In the genomic region with DNA sequence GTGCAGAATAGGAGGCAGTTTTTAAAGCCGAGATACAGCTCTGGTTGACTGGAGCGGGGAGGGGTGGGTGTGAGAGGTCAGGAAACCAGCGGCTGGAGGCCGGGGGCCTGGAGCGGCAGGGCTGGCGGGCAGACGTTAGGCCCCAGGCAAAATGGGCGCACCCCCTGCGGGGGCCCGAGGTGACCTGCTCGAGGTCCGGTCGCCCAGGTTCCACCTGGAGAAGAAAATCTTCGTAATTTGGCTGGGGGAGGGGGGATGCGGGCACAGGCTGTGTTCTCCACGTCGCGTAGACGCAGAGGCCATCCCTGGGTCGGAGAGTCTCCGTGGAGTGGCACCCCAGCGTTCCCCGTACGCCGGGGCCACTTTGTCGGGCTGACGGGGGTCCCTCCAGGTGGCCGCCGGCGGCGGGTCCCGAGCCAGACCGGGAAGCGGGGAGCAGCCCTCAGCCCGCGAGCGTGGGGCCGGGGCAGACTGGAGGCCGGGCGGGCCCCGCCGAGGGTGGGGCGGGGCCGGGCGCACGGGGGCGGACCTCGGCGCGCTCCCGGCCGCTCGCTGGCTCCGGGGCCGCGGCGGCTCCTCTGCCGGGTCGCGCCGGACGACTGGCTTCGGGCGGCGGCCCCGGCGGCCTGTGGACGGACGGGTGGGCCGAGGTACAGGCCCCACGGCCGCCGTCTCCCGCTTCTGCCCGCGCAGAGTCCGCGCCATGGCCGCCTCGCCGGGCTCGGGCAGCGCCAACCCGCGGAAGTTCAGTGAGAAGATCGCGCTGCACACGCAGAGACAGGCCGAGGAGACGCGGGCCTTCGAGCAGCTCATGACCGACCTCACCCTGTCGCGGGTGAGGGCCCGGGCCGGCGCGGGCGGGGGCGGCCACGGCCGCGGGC, we compare ENCODE assay signal across 8 cellular contexts. TPM values are rescaled to one million over a fixed set of nuclear protein-coding genes. Genes with fewer than 3 reads are reported as not detected.
DNase-seq lines count a peak whose midpoint lies in the region; ATAC-seq and TF ChIP-seq lines count a peak whose summit lies in the region.

A gene with protein sequence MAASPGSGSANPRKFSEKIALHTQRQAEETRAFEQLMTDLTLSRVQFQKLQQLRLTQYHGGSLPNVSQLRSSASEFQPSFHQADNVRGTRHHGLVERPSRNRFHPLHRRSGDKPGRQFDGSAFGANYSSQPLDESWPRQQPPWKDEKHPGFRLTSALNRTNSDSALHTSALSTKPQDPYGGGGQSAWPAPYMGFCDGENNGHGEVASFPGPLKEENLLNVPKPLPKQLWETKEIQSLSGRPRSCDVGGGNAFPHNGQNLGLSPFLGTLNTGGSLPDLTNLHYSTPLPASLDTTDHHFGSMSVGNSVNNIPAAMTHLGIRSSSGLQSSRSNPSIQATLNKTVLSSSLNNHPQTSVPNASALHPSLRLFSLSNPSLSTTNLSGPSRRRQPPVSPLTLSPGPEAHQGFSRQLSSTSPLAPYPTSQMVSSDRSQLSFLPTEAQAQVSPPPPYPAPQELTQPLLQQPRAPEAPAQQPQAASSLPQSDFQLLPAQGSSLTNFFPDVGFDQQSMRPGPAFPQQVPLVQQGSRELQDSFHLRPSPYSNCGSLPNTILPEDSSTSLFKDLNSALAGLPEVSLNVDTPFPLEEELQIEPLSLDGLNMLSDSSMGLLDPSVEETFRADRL (plus strand): TSS at position 555 of the 881 bp plus-strand sequence. CDS start 149 bp downstream, at position 704.

- no peaks in the 10 kb centered on the region for H3K4me1 ChIP-seq in BE2C
- peaks cover 15% of the 10 kb centered on the region for H3K4me1 ChIP-seq in Panc1 (ENCODE audit: control insufficient read depth, insufficient read depth, low read length)
- peaks cover 12 to 41% of the 10 kb centered on the region in 2 donors for H3K4me1 ChIP-seq in thoracic aorta (ENCODE audit: control insufficient read depth in 1 of 2, low read depth in 2 of 2)

- peak within 1 kb of the TSS; percentile 95 for H3K4me3 Mint-ChIP-seq in nephron progenitor cell

- ATAC-seq in GM19025 (IDR thresholded peaks at IDR 0.05; ENCODE audit: low read depth, unreplicated experiment) (peak; percentile 81), HG03175 (IDR thresholded peaks at IDR 0.05; ENCODE audit: unreplicated experiment) (peak; percentile 72), Panc1 (peak; percentile 95), thoracic aorta (ENCODE audit: insufficient number of reproducible peaks, low FRiP score, low read depth) (peak; percentile 69)

- H3K27ac ChIP-seq in Panc1 (ENCODE audit: low read length) (peak within 1 kb of the TSS; percentile 44), thoracic aorta (peak within 1 kb of the TSS; percentile 81 to 92)

- peaks cover 11% of the 10 kb centered on the region for H3K36me3 Mint-ChIP-seq in nephron progenitor cell (ENCODE audit: low read depth)

- no peaks in the 10 kb centered on the region for H3K9me3 ChIP-seq in BE2C
- H3K9me3 ChIP-seq in Panc1 (ENCODE audit: control insufficient read depth, insufficient read depth, low read depth, low read length) = no peaks in the 10 kb centered on the region
- H3K9me3 ChIP-seq in thoracic aorta = no peaks in the 10 kb centered on the region

- H3K4me1 Mint-ChIP-seq in nephron progenitor cell = peaks cover 56% of the 10 kb centered on the region

- peak within 1 kb of the TSS; percentile 93 for H3K4me3 ChIP-seq in BE2C (ENCODE audit: low read depth, low read length)
- H3K4me3 ChIP-seq in Panc1 (ENCODE audit: low read depth in 2 of 2, low read length in 2 of 2) = peak within 1 kb of the TSS; percentile 64 to 90
- peak within 1 kb of the TSS; percentile 85 for H3K4me3 ChIP-seq in fibroblast of pulmonary artery (replicated peaks; ENCODE audit: low read depth, low read length)
- peak within 1 kb of the TSS; percentile 92 for H3K4me3 ChIP-seq in thoracic aorta

- BruUV-seq in Panc1 (replicated peaks; lab: Mats Ljungman, UMichigan) = no TSS peak

- DNase-seq in BE2C (peak; percentile 66), Panc1 (ENCODE audit: low read depth, low spot score) (no peak), fibroblast of pulmonary artery (ENCODE audit: low read depth) (peak; percentile 50), nephron progenitor cell (peak; percentile 64), thoracic aorta (ENCODE audit: low spot score) (no peak)
- peak; percentile 39 for DNase-seq in activated T-helper 9 cell treated with anti-CD3 and anti-CD28 coated beads, Interleukin-2, amount 50 U/mL, for 16 hours (ENCODE audit: low read depth)

- H3K9me3 Mint-ChIP-seq in nephron progenitor cell = peaks cover 7% of the 10 kb centered on the region

- in situ Hi-C loops in Panc1 (cut with HindIII; ENCODE audit: low pct_unique_long_range_greater_than_20kb, low sequenced_read_pairs) = no loop called here

- H3K27me3 ChIP-seq in BE2C (no peaks in the 10 kb centered on the region), Panc1 (ENCODE audit: control insufficient read depth, insufficient read depth, low read length) (no peaks in the 10 kb centered on the region), thoracic aorta (replicated peaks; ENCODE audit: insufficient read depth) (no peaks in the 10 kb centered on the region)

- peak within 1 kb of the TSS; percentile 86 for H3K27ac Mint-ChIP-seq in nephron progenitor cell

- intact Hi-C loops in Panc1 (cut with micrococcal nuclease; ENCODE audit: unreplicated experiment) = no loop called here

- H3K27me3 Mint-ChIP-seq in nephron progenitor cell (ENCODE audit: low read depth, poor library complexity) = peaks cover 40% of the 10 kb centered on the region

- TF ChIP-seq CTCF in BE2C (IDR thresholded peaks at IDR 0.05; ENCODE audit: low read depth, low read length) (no peak), Panc1 (IDR thresholded peaks at IDR 0.05) (no peak; the same call in 1 of the 2 replicates), fibroblast of pulmonary artery (IDR thresholded peaks at IDR 0.05; ENCODE audit: low read length, missing control alignments) (no peak), nephron progenitor cell (IDR thresholded peaks at IDR 0.05) (no peak), thoracic aorta (IDR thresholded peaks at IDR 0.05) (no peak)

- H3K36me3 ChIP-seq in BE2C = no peaks in the 10 kb centered on the region
- H3K36me3 ChIP-seq in Panc1 (ENCODE audit: control insufficient read depth, insufficient read depth, low read length) = no peaks in the 10 kb centered on the region
- H3K36me3 ChIP-seq in thoracic aorta = no peaks in the 10 kb centered on the region

- POLR2A ChIA-PET in Panc1 (lab: Charles Lee) = interaction anchor here (0.7 kb wide), 1 partner anchor 91 kb away, joined by 5 read pairs; no protein-coding TSS in a partner anchor

- CTCF ChIA-PET in Panc1 (lab: Charles Lee) = interaction anchor here (0.5 to 0.6 kb wide), 3 partner anchors 128 to 296 kb away, joined by 3 to 7 read pairs (median 3); a partner anchor contains a TSS

RNA-seq across cellular contexts. Expression of the gene that starts here (rescaled TPM):
- polyA plus RNA-seq in BE2C (2012; ENCODE audit: insufficient read depth, insufficient read length, low read depth) = 16.7 TPM
- total RNA-seq in Panc1 (2021; ENCODE audit: unreplicated experiment) (45.0 TPM), thoracic aorta (10 to 100 TPM; 73.2 to 89.8 TPM)
- polyA plus RNA-seq in Panc1 (2012; ENCODE audit: insufficient read length) = 22.9 TPM

Comparison
In these comparisons a context has a peak if more than half of its experiments do, and no peak if none do; other contexts are left out.
1. DNase-seq: peak in BE2C (single experiment), activated T-helper 9 cell treated with anti-CD3 and anti-CD28 coated beads, Interleukin-2, amount 50 U/mL, for 16 hours (single experiment), fibroblast of pulmonary artery (single experiment) and nephron progenitor cell (single experiment); none in Panc1 (single experiment) and thoracic aorta (single experiment).
2. Peak in every context shown above with its lines, with median percentiles within 50 percentile points of each other: H3K4me3 ChIP-seq and ATAC-seq.